ENCODE assay signal across 9 cellular contexts in genomic region chr6:7106215-7106751, GRCh38. TPM values are rescaled to one million over a fixed set of nuclear protein-coding genes. Genes with fewer than 3 reads are reported as not detected.
A peak's percentile ranks its signal among the peaks of the same experiment; 100 is the strongest.
DNase-seq lines count a peak whose midpoint lies in the region; ATAC-seq and TF ChIP-seq lines count a peak whose summit lies in the region.
"Had no signal": no experiment of that assay in that cellular context is flagged by ENCODE, and none has a peak within 500 bp of the region (broad histone marks: within the 10 kb centered on the region; RNA-seq: fewer than 3 reads in every experiment).

No MANE protein-coding gene starts in this region.

- peak; percentile 41 for DNase-seq in AG08396 (ENCODE audit: low spot score)
- DNase-seq in HPDE6-E6E7 (ENCODE audit: extremely low spot score), result no peak
- no peak for DNase-seq in NK-92 (lab: John Stamatoyannopoulos, UW; ENCODE audit: unreplicated experiment)

- peak overlapping the region in 3 of 5 experiments; percentile 17 to 45 (median 39) for H3K27ac Mint-ChIP-seq in brain

- ATAC-seq in HG02981 (IDR thresholded peaks at IDR 0.05; ENCODE audit: unreplicated experiment) (no peak), HG03521 (IDR thresholded peaks at IDR 0.05; ENCODE audit: unreplicated experiment) (no peak)

- H3K4me3 ChIP-seq in HUES6 (ENCODE audit: low read depth, low read length) (peak overlapping the region; percentile 97), mucosa of rectum (ENCODE audit: low read length in 2 of 2) (peak overlapping the region; percentile 94 to 95)

- H3K36me3 Mint-ChIP-seq in brain, result no peaks in the 10 kb centered on the region

- H3K9me3 ChIP-seq in HUES6 (ENCODE audit: control insufficient read depth, insufficient read depth, low read depth, low read length), result no peaks in the 10 kb centered on the region
- no peaks in the 10 kb centered on the region for H3K9me3 ChIP-seq in mucosa of rectum (ENCODE audit: control insufficient read depth in 2 of 2, low read length in 2 of 2)

- no peaks in the 10 kb centered on the region; the same call in 1 of the 2 replicates for H3K27me3 ChIP-seq in HUES6 (ENCODE audit: control insufficient read depth, insufficient read depth, low read length)
- no peaks in the 10 kb centered on the region for H3K27me3 ChIP-seq in mucosa of rectum (ENCODE audit: control insufficient read depth in 2 of 2, insufficient read depth in 2 of 2, low read length in 2 of 2)

- H3K9ac ChIP-seq in HUES6 (ENCODE audit: low read length) (peak overlapping the region; percentile 39), mucosa of rectum (ENCODE audit: low read depth in 1 of 2, low read length in 2 of 2) (peak overlapping the region; percentile 38 to 94)

- H3K27me3 Mint-ChIP-seq in brain, result peaks cover 59% of the 10 kb centered on the region

- H3K4me1 Mint-ChIP-seq in brain, result peaks cover 24% of the 10 kb centered on the region

- peaks cover 24% of the 10 kb centered on the region for H3K4me1 ChIP-seq in HUES6 (ENCODE audit: control insufficient read depth, insufficient read depth, low read length)
- peaks cover 11 to 12% of the 10 kb centered on the region in 2 donors for H3K4me1 ChIP-seq in mucosa of rectum (ENCODE audit: control insufficient read depth in 2 of 2, insufficient read depth in 2 of 2, low read length in 2 of 2)

- H3K27ac ChIP-seq in HUES6 (ENCODE audit: low read depth, low read length), result no peak overlapping the region; the same call in 1 of the 2 replicates
- H3K27ac ChIP-seq in mucosa of rectum (ENCODE audit: low read depth in 2 of 2, low read length in 2 of 2), result peak overlapping the region; percentile 93 to 94

- no peaks in the 10 kb centered on the region for H3K36me3 ChIP-seq in HUES6 (ENCODE audit: control insufficient read depth, insufficient read depth, low read length)
- no peaks in the 10 kb centered on the region for H3K36me3 ChIP-seq in mucosa of rectum (ENCODE audit: control insufficient read depth in 2 of 2, insufficient read depth in 2 of 2, low read length in 2 of 2)

- H3K9me3 Mint-ChIP-seq in brain, result no peaks in the 10 kb centered on the region

- no peak for TF ChIP-seq CTCF in brain (conservative IDR thresholded peaks at IDR 0.05)

- H3K4me3 Mint-ChIP-seq in brain, result peak overlapping the region; percentile 74 to 92 (median 80)

RNA-seq across cellular contexts. Expression of gene RREB1, which starts 1.5 kb away (rescaled TPM):
- 3.2 TPM for polyA plus RNA-seq in brain (ENCODE audit: insufficient read depth, low read depth, low replicate concordance)
- polyA plus RNA-seq: neural cell had no signal
